8 cellular contexts compared by ENCODE assay signal in genomic region chr3:50351318-50351687, GRCh38. TPM values are rescaled to one million over a fixed set of nuclear protein-coding genes. Genes with fewer than 3 reads are reported as not detected.
DNase-seq lines count a peak whose midpoint lies in the region; ATAC-seq and TF ChIP-seq lines count a peak whose summit lies in the region.

No MANE protein-coding gene starts in this region.

- peaks cover 0 to 2% (median 0%) of the 10 kb centered on the region in 11 experiments; a peak in 4 of 22 replicates for H3K27me3 ChIP-seq in BLaER1 treated with 17β-estradiol and CSF1 and Interleukin-3, amounts not matched to agents 10 nM and 100 nM
- H3K27me3 ChIP-seq in Loucy (ENCODE audit: insufficient read depth, low read length, poor library complexity, severe bottlenecking), result no peaks in the 10 kb centered on the region
- H3K27me3 ChIP-seq in duodenal mucosa (ENCODE audit: control insufficient read depth in 1 of 2, insufficient read depth in 2 of 2, low read length in 2 of 2), result no peaks in the 10 kb centered on the region
- no peaks in the 10 kb centered on the region for H3K27me3 ChIP-seq in neural cell (ENCODE audit: insufficient read depth, low read depth, low read length)

- H3K9me2 ChIP-seq in Loucy (replicated peaks; ENCODE audit: low read depth, low read length) (no peaks in the 10 kb centered on the region), neural cell (ENCODE audit: insufficient read depth, low read length) (no peaks in the 10 kb centered on the region)

- no peak for TF ChIP-seq EP300 in neural cell (conservative IDR thresholded peaks at IDR 0.05; ENCODE audit: poor library complexity, severe bottlenecking)

- H3K4me2 ChIP-seq in BLaER1 treated with 17β-estradiol and CSF1 and Interleukin-3, amounts not matched to agents 10 nM and 100 nM, result peak overlapping the region; percentile 95 to 99 (median 98)
- peak overlapping the region; percentile 98 for H3K4me2 ChIP-seq in Loucy (ENCODE audit: low read depth, low read length, poor library complexity, severe bottlenecking)
- peak overlapping the region; percentile 71 for H3K4me2 ChIP-seq in neural cell (ENCODE audit: low read length)

- TF ChIP-seq CTCF in Loucy (conservative IDR thresholded peaks at IDR 0.05; ENCODE audit: low read length), result no peak
- TF ChIP-seq CTCF in neural cell (IDR thresholded peaks at IDR 0.05; ENCODE audit: poor library complexity, severe bottlenecking), result no peak

- H2AFZ ChIP-seq in Loucy (ENCODE audit: low read length), result no peak overlapping the region
- peak overlapping the region; percentile 54 for H2AFZ ChIP-seq in neural cell (ENCODE audit: low read depth, low read length)

- no peak for TF ChIP-seq RAD21 in neural cell (conservative IDR thresholded peaks at IDR 0.05)

- H4K20me1 ChIP-seq in BLaER1 treated with 17β-estradiol and CSF1 and Interleukin-3, amounts not matched to agents 10 nM and 100 nM, result peaks cover 40 to 66% (median 53%) of the 10 kb centered on the region in 11 experiments
- H4K20me1 ChIP-seq in Loucy (ENCODE audit: insufficient read depth, low read length, poor library complexity, severe bottlenecking), result peaks cover 18% of the 10 kb centered on the region
- peaks cover 5% of the 10 kb centered on the region for H4K20me1 ChIP-seq in neural cell (ENCODE audit: insufficient read depth)

- peaks cover 2% of the 10 kb centered on the region; the same call in 1 of the 2 replicates for H3F3A ChIP-seq in Loucy (ENCODE audit: low read depth)
- no peaks in the 10 kb centered on the region for H3F3A ChIP-seq in neural cell (ENCODE audit: insufficient read depth, low read length, poor library complexity, severe bottlenecking)

- H3K4me1 ChIP-seq in BLaER1 treated with 17β-estradiol and CSF1 and Interleukin-3, amounts not matched to agents 10 nM and 100 nM, result peaks cover 38 to 94% (median 74%) of the 10 kb centered on the region in 10 experiments
- peaks cover 41% of the 10 kb centered on the region for H3K4me1 ChIP-seq in Loucy (ENCODE audit: insufficient read depth, low read length, poor library complexity, severe bottlenecking)
- H3K4me1 ChIP-seq in duodenal mucosa (ENCODE audit: control insufficient read depth in 1 of 2, insufficient read depth in 2 of 2, low read length in 2 of 2), result peaks cover 40 to 46% of the 10 kb centered on the region in 2 donors

- H3K4me3 ChIP-seq in BLaER1 treated with 17β-estradiol and CSF1 and Interleukin-3, amounts not matched to agents 10 nM and 100 nM, result peak overlapping the region; percentile 60 to 82 (median 72)
- peak overlapping the region; percentile 85 for H3K4me3 ChIP-seq in Loucy (ENCODE audit: low read length, poor library complexity, severe bottlenecking)
- H3K4me3 ChIP-seq in duodenal mucosa (ENCODE audit: low read depth in 1 of 2, low read length in 2 of 2), result peak overlapping the region; percentile 87 to 91
- peak overlapping the region; percentile 77 for H3K4me3 ChIP-seq in neural cell (ENCODE audit: low read length)

- H3K27ac ChIP-seq in BLaER1 treated with 17β-estradiol and CSF1 and Interleukin-3, amounts not matched to agents 10 nM and 100 nM, result peak overlapping the region in 10 of 11 experiments; percentile 81 to 93 (median 90); a peak in 18 of 22 replicates
- H3K27ac ChIP-seq in duodenal mucosa (ENCODE audit: low read depth, low read length), result peak overlapping the region; percentile 98
- peak overlapping the region; percentile 86 for H3K27ac ChIP-seq in neural cell (ENCODE audit: low read length)

- ATAC-seq in HG02610 (IDR thresholded peaks at IDR 0.05; ENCODE audit: unreplicated experiment), result no peak

- no peaks in the 10 kb centered on the region for H3K9me3 ChIP-seq in BLaER1 treated with 17β-estradiol and CSF1 and Interleukin-3, amounts not matched to agents 10 nM and 100 nM (replicated peaks in 1 of 11)
- H3K9me3 ChIP-seq in Loucy (ENCODE audit: insufficient read depth, low read depth, low read length) (no peaks in the 10 kb centered on the region), duodenal mucosa (ENCODE audit: control insufficient read depth in 1 of 2, low read length in 2 of 2) (no peaks in the 10 kb centered on the region), neural cell (ENCODE audit: low read length) (no peaks in the 10 kb centered on the region)

- DNase-seq in kidney glomerular epithelial cell (lab: John Stamatoyannopoulos, UW) (no peak), C1 segment of cervical spinal cord (lab: John Stamatoyannopoulos, UW) (no peak), HCEC 1CT (no peak)

- H3K79me2 ChIP-seq in Loucy (ENCODE audit: insufficient read depth, low read length) (peaks cover 51% of the 10 kb centered on the region), neural cell (replicated peaks; ENCODE audit: insufficient read depth, low read length) (peaks cover 15% of the 10 kb centered on the region)

- peak overlapping the region; percentile 82 to 91 (median 86); a peak in 21 of 22 replicates for H3K9ac ChIP-seq in BLaER1 treated with 17β-estradiol and CSF1 and Interleukin-3, amounts not matched to agents 10 nM and 100 nM
- peak overlapping the region; percentile 91 for H3K9ac ChIP-seq in Loucy (ENCODE audit: low read depth, low read length, poor library complexity, severe bottlenecking)
- H3K9ac ChIP-seq in duodenal mucosa (ENCODE audit: low read depth in 1 of 2, low read length in 2 of 2), result peak overlapping the region; percentile 69 to 76
- peak overlapping the region; percentile 76 for H3K9ac ChIP-seq in neural cell (ENCODE audit: low read length)

- peaks cover 34 to 71% (median 63%) of the 10 kb centered on the region in 11 experiments for H3K36me3 ChIP-seq in BLaER1 treated with 17β-estradiol and CSF1 and Interleukin-3, amounts not matched to agents 10 nM and 100 nM
- peaks cover 16% of the 10 kb centered on the region; the same call in 1 of the 2 replicates for H3K36me3 ChIP-seq in Loucy (ENCODE audit: insufficient read depth, low read length)
- H3K36me3 ChIP-seq in duodenal mucosa (ENCODE audit: control insufficient read depth in 1 of 2, insufficient read depth in 2 of 2, low read length in 2 of 2), result peaks cover 24 to 50% of the 10 kb centered on the region in 2 donors
- no peaks in the 10 kb centered on the region for H3K36me3 ChIP-seq in neural cell (ENCODE audit: insufficient read depth, low read length)

TF ChIP-seq in neural cell, 6 proteins besides CTCF, POLR2A, EP300 and RAD21:
- TF ChIP-seq SMC3 (conservative IDR thresholded peaks at IDR 0.05; ENCODE audit: poor library complexity) (no peak), EZH2 (IDR thresholded peaks at IDR 0.05; ENCODE audit: borderline replicate concordance, insufficient read depth, low read length, poor library complexity, severe bottlenecking) (no peak), MXI1 (conservative IDR thresholded peaks at IDR 0.05; ENCODE audit: poor library complexity, severe bottlenecking) (no peak), POLR2AphosphoS5 (IDR thresholded peaks at IDR 0.05) (no peak), REST (IDR thresholded peaks at IDR 0.05; ENCODE audit: borderline replicate concordance) (no peak), TAF1 (IDR thresholded peaks at IDR 0.05; ENCODE audit: low read depth) (no peak)

RNA-seq across cellular contexts. Expression of gene CYB561D2, which starts 0.6 kb away (rescaled TPM):
- polyA plus RNA-seq in neural cell, result 21.2 and 28.9 TPM in 2 replicates
- polyA minus RNA-seq in neural cell, result 16.4 and 18.0 TPM in 2 replicates

RNA-seq across cellular contexts. Expression of gene NPRL2, which starts 0.7 kb away (rescaled TPM):
- 118 and 128 TPM in 2 replicates for polyA plus RNA-seq in neural cell
- 38.0 and 38.5 TPM in 2 replicates for polyA minus RNA-seq in neural cell

RNA-seq across cellular contexts. Expression of gene ZMYND10, which starts 5.8 kb away (rescaled TPM):
- 5.0 and 5.2 TPM in 2 replicates for polyA plus RNA-seq in neural cell
- 0.97 and 1.3 TPM in 2 replicates for polyA minus RNA-seq in neural cell

RNA-seq across cellular contexts. Expression of gene TMEM115, which starts 8.0 kb away (rescaled TPM):
- polyA plus RNA-seq in neural cell, result 17.8 and 24.7 TPM in 2 replicates
- polyA minus RNA-seq in neural cell, result 38.1 and 43.1 TPM in 2 replicates

RNA-seq across cellular contexts. Expression of gene RASSF1, which starts 10.7 kb away (rescaled TPM):
- polyA plus RNA-seq in neural cell, result 51.4 and 54.0 TPM in 2 replicates
- polyA minus RNA-seq in neural cell, result 18.1 and 19.0 TPM in 2 replicates
